9 cellular contexts compared by ENCODE assay signal in the genomic region with DNA sequence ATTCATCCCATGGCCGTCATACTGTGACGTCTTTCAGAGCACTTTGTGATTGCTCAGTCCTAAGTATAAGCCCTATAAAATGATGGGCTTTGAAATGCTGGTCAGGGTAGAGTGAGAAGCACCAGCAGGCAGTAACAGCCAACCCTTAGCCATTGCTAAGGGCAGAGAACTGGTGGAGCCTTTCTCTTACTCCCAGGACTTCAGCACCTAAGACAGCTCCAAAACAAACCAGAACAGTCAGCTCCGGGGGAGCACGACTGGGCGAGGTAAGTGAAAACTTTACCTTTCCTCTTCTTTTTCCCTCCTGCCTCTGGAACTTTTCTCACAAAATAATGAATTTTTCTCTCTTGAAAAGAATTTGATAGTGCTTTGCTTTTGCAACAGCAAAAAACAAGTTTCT. TPM values are rescaled to one million over a fixed set of nuclear protein-coding genes. Genes with fewer than 3 reads are reported as not detected.
DNase-seq lines count a peak whose midpoint lies in the region; ATAC-seq and TF ChIP-seq lines count a peak whose summit lies in the region.
"Had no signal": no experiment of that assay in that cellular context is flagged by ENCODE, and none has a peak within 500 bp of the region (broad histone marks: within the 10 kb centered on the region; RNA-seq: fewer than 3 reads in every experiment).

Gene VIP (plus strand): TSS at position 104 of the 400 bp plus-strand sequence. CDS start 1,381 bp downstream, outside the sequence.

- no peak within 1 kb of the TSS for H3K4me3 Mint-ChIP-seq in Calu3 (ENCODE audit: low read depth, unreplicated experiment)
- H3K4me3 Mint-ChIP-seq in stimulated activated naive CD8-positive, alpha-beta T cell treated with anti-CD3 and anti-CD28 coated beads, Interleukin-15, amount 100 ng/mL, for 72 hours = no peak within 1 kb of the TSS

- peaks cover 4% of the 10 kb centered on the region for H3K36me3 Mint-ChIP-seq in Calu3 (ENCODE audit: insufficient read depth, unreplicated experiment)

- BruUV-seq in Calu3 (replicated peaks; lab: Mats Ljungman, UMichigan) = no TSS peak

- DNase-seq in Calu3 = peak; percentile 17
- peak; percentile 8 for DNase-seq in KBM-7
- peak; percentile 72 for DNase-seq in astrocyte of the hippocampus (ENCODE audit: low read depth, low spot score)
- peak; percentile 37 for DNase-seq in kidney tubule cell (ENCODE audit: low spot score)
- DNase-seq in stimulated activated naive CD8-positive, alpha-beta T cell treated with anti-CD3 and anti-CD28 coated beads, Interleukin-15, amount 100 ng/mL, for 72 hours = no peak
- DNase-seq: PC-9 had no signal

- no peaks in the 10 kb centered on the region for H3K9me3 Mint-ChIP-seq in Calu3 (ENCODE audit: low read depth, unreplicated experiment)
- no peaks in the 10 kb centered on the region for H3K9me3 Mint-ChIP-seq in stimulated activated naive CD8-positive, alpha-beta T cell treated with anti-CD3 and anti-CD28 coated beads, Interleukin-15, amount 100 ng/mL, for 72 hours

- H3K4me1 Mint-ChIP-seq in Calu3 (ENCODE audit: low read depth, unreplicated experiment) = no peaks in the 10 kb centered on the region
- H3K4me1 Mint-ChIP-seq in stimulated activated naive CD8-positive, alpha-beta T cell treated with anti-CD3 and anti-CD28 coated beads, Interleukin-15, amount 100 ng/mL, for 72 hours = no peaks in the 10 kb centered on the region

- no peak within 1 kb of the TSS for H3K27ac Mint-ChIP-seq in Calu3 (ENCODE audit: unreplicated experiment)
- no peak within 1 kb of the TSS for H3K27ac Mint-ChIP-seq in stimulated activated naive CD8-positive, alpha-beta T cell treated with anti-CD3 and anti-CD28 coated beads, Interleukin-15, amount 100 ng/mL, for 72 hours

- ATAC-seq in HG02938 (IDR thresholded peaks at IDR 0.05; ENCODE audit: unreplicated experiment) = no peak
- ATAC-seq in HG03521 (IDR thresholded peaks at IDR 0.05; ENCODE audit: unreplicated experiment) = no peak
- no peak for ATAC-seq in stimulated activated naive CD8-positive, alpha-beta T cell treated with anti-CD3 and anti-CD28 coated beads, Interleukin-15, amount 100 ng/mL, for 72 hours
- ATAC-seq in HG03025 (IDR thresholded peaks at IDR 0.05; ENCODE audit: low FRiP score, unreplicated experiment) = no peak

- intact Hi-C loops in Calu3 (cut with micrococcal nuclease; ENCODE audit: unreplicated experiment) = no loop called here

- no peak for TF ChIP-seq CTCF in Calu3 (IDR thresholded peaks at IDR 0.05; ENCODE audit: unreplicated experiment)

- no peaks in the 10 kb centered on the region for H3K27me3 Mint-ChIP-seq in Calu3 (ENCODE audit: unreplicated experiment)
- no peaks in the 10 kb centered on the region for H3K27me3 Mint-ChIP-seq in stimulated activated naive CD8-positive, alpha-beta T cell treated with anti-CD3 and anti-CD28 coated beads, Interleukin-15, amount 100 ng/mL, for 72 hours

- CTCF ChIA-PET in Calu3 (lab: Charles Lee) = interaction anchor here (0.8 kb wide), 1 partner anchor 197 kb away, joined by 4 read pairs; no protein-coding TSS in a partner anchor

- in situ Hi-C loops in KBM-7 (cut with MboI; ENCODE audit: low pct_unique_long_range_greater_than_20kb, low sequenced_read_pairs) = no loop called here

RNA-seq across cellular contexts. Expression of gene VIP, which starts in this region (rescaled TPM):
- not detected in 2 replicates for total RNA-seq in Calu3 (2022)
- total RNA-seq: PC-9 had no signal

Comparison
In these comparisons a context has a peak if more than half of its experiments do, and no peak if none do; other contexts are left out.
1. Peak in DNase-seq in Calu3; RNA of the gene not detected or under 1 TPM.
2. DNase-seq: peak in KBM-7 (single experiment), astrocyte of the hippocampus (single experiment) and kidney tubule cell (single experiment); none in stimulated activated naive CD8-positive, alpha-beta T cell treated with anti-CD3 and anti-CD28 coated beads, Interleukin-15, amount 100 ng/mL, for 72 hours (0 of 2).